ENCODE assay signal across 1 cellular context in genomic region chr1:50474859-50475809, GRCh38.
TF ChIP-seq lines count a peak whose summit lies in the region.

No MANE protein-coding gene starts in this region.

TF ChIP-seq in K562, 482 proteins besides CTCF, POLR2A, EP300 and RAD21:
- no peak for TF ChIP-seq TEAD1 (CRISPR knock-in tag; IDR thresholded peaks at IDR 0.05)
- TF ChIP-seq KDM4B (IDR thresholded peaks at IDR 0.05; ENCODE audit: borderline replicate concordance in 2 of 2, low read depth in 1 of 2) = no peak
- no peak for TF ChIP-seq ZNF511 (CRISPR knock-in tag; IDR thresholded peaks at IDR 0.05)
- TF ChIP-seq ATF3 (IDR thresholded peaks at IDR 0.05) = peak; percentile 40; the same call in 1 of the 2 replicates
- TF ChIP-seq ATF3 (CRISPR knock-in tag; conservative IDR thresholded peaks at IDR 0.05) = no peak
- TF ChIP-seq THRAP3 (IDR thresholded peaks at IDR 0.05; ENCODE audit: borderline replicate concordance) = no peak
- TF ChIP-seq ARID1B (IDR thresholded peaks at IDR 0.05) = no peak
- TF ChIP-seq ZNF778 (CRISPR knock-in tag; IDR thresholded peaks at IDR 0.05) = no peak
- no peak for TF ChIP-seq ZNF175 (CRISPR knock-in tag; IDR thresholded peaks at IDR 0.05; ENCODE audit: low read depth)
- TF ChIP-seq HBP1 (CRISPR knock-in tag; IDR thresholded peaks at IDR 0.05) = no peak
- TF ChIP-seq ZNF217 (CRISPR knock-in tag; IDR thresholded peaks at IDR 0.05) = no peak
- peak; percentile 49 for TF ChIP-seq FOSL1 (tag; conservative IDR thresholded peaks at IDR 0.05)
- TF ChIP-seq ILF3 (IDR thresholded peaks at IDR 0.05; ENCODE audit: borderline replicate concordance) = no peak
- peak; percentile 50; the same call in 1 of the 2 replicates for TF ChIP-seq JUN (IDR thresholded peaks at IDR 0.05; ENCODE audit: borderline replicate concordance, low read depth, low read length)
- TF ChIP-seq JUN (CRISPR knock-in tag; IDR thresholded peaks at IDR 0.05; ENCODE audit: borderline replicate concordance) = no peak
- peak; percentile 68; the same call in 1 of the 2 replicates for TF ChIP-seq JUND (IDR thresholded peaks at IDR 0.05; ENCODE audit: borderline replicate concordance, low read depth, low read length)
- TF ChIP-seq JUND (tag; IDR thresholded peaks at IDR 0.05; ENCODE audit: borderline replicate concordance, low read depth, low read length) = peak; percentile 64; the same call in 2 of the 3 replicates
- TF ChIP-seq TCF7 (IDR thresholded peaks at IDR 0.05; ENCODE audit: borderline replicate concordance) = no peak
- no peak for TF ChIP-seq ZNF316 (IDR thresholded peaks at IDR 0.05)
- no peak for TF ChIP-seq ZFP91 (CRISPR knock-in tag; IDR thresholded peaks at IDR 0.05)
- no peak for TF ChIP-seq SLC30A9 (CRISPR knock-in tag; IDR thresholded peaks at IDR 0.05)
- no peak for TF ChIP-seq ZBTB1 (CRISPR knock-in tag; IDR thresholded peaks at IDR 0.05; ENCODE audit: borderline replicate concordance, low read depth)
- TF ChIP-seq YBX1 (IDR thresholded peaks at IDR 0.05) = no peak
- TF ChIP-seq ATF6 (CRISPR knock-in tag; IDR thresholded peaks at IDR 0.05) = no peak
- no peak for TF ChIP-seq NCOA2 (IDR thresholded peaks at IDR 0.05; ENCODE audit: partially characterized antibody in 2 of 2)
- TF ChIP-seq SMARCA4 (IDR thresholded peaks at IDR 0.05) = no peak
- TF ChIP-seq HMG20A (CRISPR knock-in tag; conservative IDR thresholded peaks at IDR 0.05) = no peak
- TF ChIP-seq SRF (CRISPR knock-in tag; IDR thresholded peaks at IDR 0.05) = no peak
- no peak for TF ChIP-seq SPI1 (IDR thresholded peaks at IDR 0.05; ENCODE audit: borderline replicate concordance, low read depth, low read length)
- no peak for TF ChIP-seq RBM17 (IDR thresholded peaks at IDR 0.05; ENCODE audit: borderline replicate concordance, low read depth, low read length)
- TF ChIP-seq POLR3G (IDR thresholded peaks at IDR 0.05; ENCODE audit: extremely low read depth, insufficient read length, insufficient replicate concordance) = no peak
- TF ChIP-seq SMAD1 (IDR thresholded peaks at IDR 0.05; ENCODE audit: low read depth, low read length, partially characterized antibody) = no peak
- TF ChIP-seq FOXA3 (CRISPR knock-in tag; conservative IDR thresholded peaks at IDR 0.05 in 1 of 2, IDR thresholded peaks at IDR 0.05 in 1 of 2) = 0 out of 4 replicates have a peak, but pooled peaks of 1 of the 2 experiments have one; percentile 16
